32 cellular contexts compared by ENCODE assay signal in genomic region chr1:22528451-22528850, GRCh38. TPM values are rescaled to one million over a fixed set of nuclear protein-coding genes. Genes with fewer than 3 reads are reported as not detected.
"Had no signal": no experiment of that assay in that cellular context is flagged by ENCODE, and none has a peak within 500 bp of the region (broad histone marks: within the 10 kb centered on the region; RNA-seq: fewer than 3 reads in every experiment).

No MANE protein-coding gene starts in this region.

- H3K4me3 ChIP-seq: esophagus squamous epithelium, gastroesophageal sphincter had no signal

- H3K9me3 ChIP-seq: esophagus squamous epithelium, gastroesophageal sphincter had no signal

- H3K27me3 ChIP-seq: brain microvascular endothelial cell, esophagus squamous epithelium, gastroesophageal sphincter had no signal

- DNase-seq: activated CD4-positive, alpha-beta memory T cell treated with anti-CD3 and anti-CD28 coated beads for 36 hours; activated CD4-positive, alpha-beta T cell treated with anti-CD3 and anti-CD28 coated beads for 36 hours; activated CD4-positive, alpha-beta T cell treated with anti-CD3 and anti-CD28 coated beads, Interleukin-2, amount 10 ng/mL, durations not matched to agents 24 days and 14 days; activated CD4-positive, CD25-positive, alpha-beta regulatory T cell; activated CD4-positive, CD25-positive, alpha-beta regulatory T cell treated with anti-CD3 and anti-CD28 coated beads, Interleukin-2, amount 50 U/mL, for 72 hours; activated CD8-positive, alpha-beta memory T cell treated with anti-CD3 and anti-CD28 coated beads, Interleukin-2, amount 10 ng/mL, durations not matched to agents 7 days and 5 days; activated CD8-positive, alpha-beta memory T cell treated with anti-CD3 and anti-CD28 coated beads, Interleukin-2, amount 50 U/mL, for 4 hours; activated CD8-positive, alpha-beta T cell treated with anti-CD3 and anti-CD28 coated beads, Interleukin-2, amount 10 ng/mL, durations not matched to agents 7 days and 5 days; activated effector memory CD4-positive, alpha-beta T cell treated with anti-CD3 and anti-CD28 coated beads, Interleukin-2, amount 50 U/mL, for 16 hours; activated naive CD4-positive, alpha-beta T cell treated with anti-CD3 and anti-CD28 coated beads for 36 hours; activated T-cell treated with anti-CD3 and anti-CD28 coated beads, Interleukin-2, amount 50 U/mL, for 1 hour; activated T-cell treated with anti-CD3 and anti-CD28 coated beads, Interleukin-2, amount 50 U/mL, for 48 hours; amniotic stem cell; brain microvascular endothelial cell; cortex of kidney; dermis blood vessel endothelial cell; effector CD4-positive, alpha-beta T cell; esophagus squamous epithelium; foreskin melanocyte; T-helper 2 cell had no signal

- ATAC-seq: activated CD4-positive, alpha-beta T cell treated with anti-CD3 and anti-CD28 coated beads for 36 hours; activated CD8-positive, alpha-beta memory T cell treated with anti-CD3 and anti-CD28 coated beads, Interleukin-2, amount 10 ng/mL, durations not matched to agents 7 days and 5 days; activated CD8-positive, alpha-beta T cell treated with anti-CD3 and anti-CD28 coated beads, Interleukin-2, amount 10 ng/mL, durations not matched to agents 7 days and 5 days; gastroesophageal sphincter had no signal

- H3K27ac ChIP-seq: brain microvascular endothelial cell, epithelial cell of prostate, esophagus squamous epithelium had no signal

RNA-seq across cellular contexts. Expression of gene EPHA8, which starts 34.8 kb away (rescaled TPM):
- total RNA-seq: activated CD4-positive, alpha-beta memory T cell treated with anti-CD3 and anti-CD28 coated beads for 36 hours; activated CD4-positive, alpha-beta T cell treated with anti-CD3 and anti-CD28 coated beads for 36 hours; activated CD4-positive, alpha-beta T cell treated with anti-CD3 and anti-CD28 coated beads, Interleukin-2, amount 10 ng/mL, durations not matched to agents 24 days and 14 days; activated CD8-positive, alpha-beta memory T cell treated with anti-CD3 and anti-CD28 coated beads for 36 hours; activated CD8-positive, alpha-beta memory T cell treated with anti-CD3 and anti-CD28 coated beads, Interleukin-2, amount 10 ng/mL, durations not matched to agents 7 days and 5 days; activated CD8-positive, alpha-beta T cell treated with anti-CD3 and anti-CD28 coated beads, Interleukin-2, amount 10 ng/mL, durations not matched to agents 7 days and 5 days; activated naive CD4-positive, alpha-beta T cell treated with anti-CD3 and anti-CD28 coated beads for 36 hours; activated T-helper 1 cell treated with anti-CD3 and anti-CD28 coated beads, Interleukin-12 subunit alpha, Interleukin-12 subunit beta, Interleukin-2, Interleukin-4 antibody, amounts not matched to agents 30 ng/mL and 10 ng/mL and 1 ng/mL, durations not matched to agents 14 hours and 24 hours and 36 hours; activated T-helper 2 cell treated with anti-CD3 and anti-CD28 coated beads, Interferon-gamma antibody, Interleukin-2, Interleukin-4, amounts not matched to agents 10 μg/mL and 5 μg/mL and 100 μg/mL, durations not matched to agents 14 hours and 24 hours and 36 hours; bronchial epithelial cell; chondrocyte; dermis blood vessel endothelial cell; endothelial cell of umbilical vein; fibroblast of lung; fibroblast of villous mesenchyme; glomerular endothelial cell; T-helper 1 cell treated with Interleukin-12 subunit alpha and Interleukin-12 subunit beta and Interleukin-4 antibody, amounts not matched to agents 30 ng/mL and 1 ng/mL, for 36 hours had no signal
- polyA plus RNA-seq: endothelial cell of umbilical vein, fibroblast of lung had no signal
